Comparison of ENCODE assay signal across 1 cellular context in genomic region chrX:47828984-47829383, GRCh38.
TF ChIP-seq lines count a peak whose summit lies in the region.

No MANE protein-coding gene starts in this region.

TF ChIP-seq in K562, 482 proteins besides CTCF, POLR2A, EP300 and RAD21 (continued from another document):
- TF ChIP-seq, protein P1, sequence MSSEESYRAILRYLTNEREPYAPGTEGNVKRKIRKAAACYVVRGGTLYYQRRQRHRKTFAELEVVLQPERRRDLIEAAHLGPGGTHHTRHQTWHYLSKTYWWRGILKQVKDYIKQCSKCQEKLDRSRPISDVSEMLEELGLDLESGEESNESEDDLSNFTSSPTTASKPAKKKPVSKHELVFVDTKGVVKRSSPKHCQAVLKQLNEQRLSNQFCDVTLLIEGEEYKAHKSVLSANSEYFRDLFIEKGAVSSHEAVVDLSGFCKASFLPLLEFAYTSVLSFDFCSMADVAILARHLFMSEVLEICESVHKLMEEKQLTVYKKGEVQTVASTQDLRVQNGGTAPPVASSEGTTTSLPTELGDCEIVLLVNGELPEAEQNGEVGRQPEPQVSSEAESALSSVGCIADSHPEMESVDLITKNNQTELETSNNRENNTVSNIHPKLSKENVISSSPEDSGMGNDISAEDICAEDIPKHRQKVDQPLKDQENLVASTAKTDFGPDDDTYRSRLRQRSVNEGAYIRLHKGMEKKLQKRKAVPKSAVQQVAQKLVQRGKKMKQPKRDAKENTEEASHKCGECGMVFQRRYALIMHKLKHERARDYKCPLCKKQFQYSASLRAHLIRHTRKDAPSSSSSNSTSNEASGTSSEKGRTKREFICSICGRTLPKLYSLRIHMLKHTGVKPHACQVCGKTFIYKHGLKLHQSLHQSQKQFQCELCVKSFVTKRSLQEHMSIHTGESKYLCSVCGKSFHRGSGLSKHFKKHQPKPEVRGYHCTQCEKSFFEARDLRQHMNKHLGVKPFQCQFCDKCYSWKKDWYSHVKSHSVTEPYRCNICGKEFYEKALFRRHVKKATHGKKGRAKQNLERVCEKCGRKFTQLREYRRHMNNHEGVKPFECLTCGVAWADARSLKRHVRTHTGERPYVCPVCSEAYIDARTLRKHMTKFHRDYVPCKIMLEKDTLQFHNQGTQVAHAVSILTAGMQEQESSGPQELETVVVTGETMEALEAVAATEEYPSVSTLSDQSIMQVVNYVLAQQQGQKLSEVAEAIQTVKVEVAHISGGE (CRISPR knock-in tag; IDR thresholded peaks at IDR 0.05), result no peak
- no peak for TF ChIP-seq BRD4 (IDR thresholded peaks at IDR 0.05)
- TF ChIP-seq KDM5B (IDR thresholded peaks at IDR 0.05; ENCODE audit: insufficient replicate concordance, low read depth, low read length), result no peak
- peak; percentile 68 for TF ChIP-seq MEIS2 (IDR thresholded peaks at IDR 0.05; ENCODE audit: partially characterized antibody)
- no peak for TF ChIP-seq NCOA1 (IDR thresholded peaks at IDR 0.05; ENCODE audit: low read depth)
- TF ChIP-seq ZNF274 (IDR thresholded peaks at IDR 0.05; ENCODE audit: borderline replicate concordance, low read depth, low read length), result no peak
- TF ChIP-seq, protein P2, sequence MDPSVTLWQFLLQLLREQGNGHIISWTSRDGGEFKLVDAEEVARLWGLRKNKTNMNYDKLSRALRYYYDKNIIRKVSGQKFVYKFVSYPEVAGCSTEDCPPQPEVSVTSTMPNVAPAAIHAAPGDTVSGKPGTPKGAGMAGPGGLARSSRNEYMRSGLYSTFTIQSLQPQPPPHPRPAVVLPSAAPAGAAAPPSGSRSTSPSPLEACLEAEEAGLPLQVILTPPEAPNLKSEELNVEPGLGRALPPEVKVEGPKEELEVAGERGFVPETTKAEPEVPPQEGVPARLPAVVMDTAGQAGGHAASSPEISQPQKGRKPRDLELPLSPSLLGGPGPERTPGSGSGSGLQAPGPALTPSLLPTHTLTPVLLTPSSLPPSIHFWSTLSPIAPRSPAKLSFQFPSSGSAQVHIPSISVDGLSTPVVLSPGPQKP (CRISPR knock-in tag; IDR thresholded peaks at IDR 0.05), result no peak
- no peak for TF ChIP-seq SREBF2 (CRISPR knock-in tag; IDR thresholded peaks at IDR 0.05)
- TF ChIP-seq STAT5A (IDR thresholded peaks at IDR 0.05; ENCODE audit: borderline replicate concordance, low read length), result no peak
- no peak for TF ChIP-seq YY1 (IDR thresholded peaks at IDR 0.05; ENCODE audit: borderline replicate concordance in 1 of 3, control insufficient read depth in 1 of 3, extremely low read depth in 1 of 3, insufficient read depth in 3 of 3, insufficient read length in 1 of 3, insufficient replicate concordance in 2 of 3, low read depth in 1 of 3, low read length in 2 of 3)
- TF ChIP-seq KDM1A (IDR thresholded peaks at IDR 0.05), result peak in 1 of 2 experiments; percentile 68; a peak in 3 of 4 replicates
